In the genomic region with DNA sequence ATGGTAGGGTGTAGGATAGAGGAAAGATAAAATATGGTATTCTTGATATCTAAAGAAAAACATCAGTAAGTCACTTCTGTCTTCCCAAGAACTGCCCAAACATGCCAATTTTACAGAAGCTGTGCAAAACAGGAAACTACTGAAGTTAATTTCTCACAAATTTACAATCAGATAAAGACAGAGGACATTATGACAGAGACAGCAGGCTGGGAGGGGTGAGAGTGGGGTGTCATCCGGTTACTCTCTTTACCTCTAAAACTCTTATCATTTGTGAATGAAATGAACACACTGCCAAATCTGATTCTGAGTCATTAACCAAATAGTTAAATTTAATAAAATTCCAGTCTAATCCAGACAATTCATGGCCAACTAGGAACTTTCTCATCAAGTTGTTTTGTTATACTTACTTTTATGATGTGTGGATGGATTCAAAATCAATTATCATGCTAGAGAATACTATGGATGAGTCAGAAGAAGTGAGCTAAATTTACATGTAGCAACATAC, we compare ENCODE assay signal across 16 cellular contexts.
"Had no signal": no experiment of that assay in that cellular context is flagged by ENCODE, and none has a peak within 500 bp of the region (broad histone marks: within the 10 kb centered on the region; RNA-seq: fewer than 3 reads in every experiment).

No MANE protein-coding gene starts in this region.

- ATAC-seq: heart left ventricle; mucosa of descending colon; natural killer cell; stimulated activated naive B cell treated with anti-CD40 and anti-IgM and Interleukin-4, amounts not matched to agents 10 μg/mL and 1 μg/mL and 100 μg/mL, for 72 hours; stimulated activated naive CD8-positive, alpha-beta T cell treated with anti-CD3 and anti-CD28 coated beads, Interleukin-15, amount 100 ng/mL, for 72 hours had no signal

- DNase-seq: cortex of kidney; dorsolateral prefrontal cortex; effector CD8-positive, alpha-beta T cell; foreskin melanocyte; heart left ventricle; hippocampal formation; kidney glomerular epithelial cell; mucosa of descending colon; natural killer cell; posterior cingulate gyrus; sigmoid colon; stimulated activated CD4-positive, alpha-beta T cell treated with anti-CD3 and anti-CD28 coated beads, Interleukin-2, amount 100 ng/mL, for 24 hours; stimulated activated CD4-positive, alpha-beta T cell treated with anti-CD3 and anti-CD28 coated beads, Interleukin-4, amount 100 ng/mL, for 4 hours; stimulated activated naive B cell treated with anti-CD40 and anti-IgM and Interleukin-4, amounts not matched to agents 10 μg/mL and 1 μg/mL and 100 μg/mL, for 72 hours; stimulated activated naive CD8-positive, alpha-beta T cell treated with anti-CD3 and anti-CD28 coated beads, Interleukin-15, amount 100 ng/mL, for 72 hours; testis had no signal
